Comparison of ENCODE assay signal across 23 cellular contexts in the genomic region with DNA sequence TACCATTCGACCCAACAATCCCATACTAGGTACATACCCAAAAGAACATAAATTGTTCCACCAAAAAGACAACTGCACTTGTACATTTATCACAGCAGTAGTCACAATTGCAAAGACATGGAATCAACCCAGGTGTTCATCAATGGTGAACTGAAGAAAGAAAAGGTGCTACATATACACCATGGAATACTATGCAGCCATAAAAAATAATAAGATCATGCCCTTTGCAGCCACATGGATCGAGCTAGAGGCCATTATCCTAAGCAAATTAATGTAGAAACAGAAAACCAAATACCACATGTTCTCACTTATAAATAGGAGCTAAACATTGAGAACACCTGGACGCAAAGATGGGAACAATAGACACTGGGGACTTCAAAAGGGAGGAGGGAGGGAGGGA.
"Had no signal": no experiment of that assay in that cellular context is flagged by ENCODE, and none has a peak within 500 bp of the region (broad histone marks: within the 10 kb centered on the region; RNA-seq: fewer than 3 reads in every experiment).

No MANE protein-coding gene starts in this region.

- H3K4me1 ChIP-seq: tibial nerve, uterus had no signal

- H3K36me3 ChIP-seq: left ventricle myocardium inferior, ovary, right atrium auricular region, right lobe of liver, tibial nerve, uterus had no signal

- H3K4me3 ChIP-seq: left ventricle myocardium inferior, lung, mucosa of descending colon, ovary, right atrium auricular region, right lobe of liver, smooth muscle cell, tibial nerve, uterus had no signal

- H3K27me3 Mint-ChIP-seq: progenitor cell of endocrine pancreas; stimulated activated naive CD8-positive, alpha-beta T cell treated with anti-CD3 and anti-CD28 coated beads, Interleukin-15, amount 100 ng/mL, for 72 hours had no signal

- H3K27me3 ChIP-seq: ovary, right atrium auricular region, right lobe of liver, tibial nerve, uterus had no signal

- H3K27ac ChIP-seq: left ventricle myocardium inferior, ovary, right atrium auricular region, right lobe of liver, tibial nerve, uterus had no signal

- H3K4me3 Mint-ChIP-seq: naive thymus-derived CD4-positive, alpha-beta T cell; natural killer cell treated with Interleukin-12 subunit alpha and Interleukin-12 subunit beta and Interleukin-15 and Interleukin-18, amount 100 ng/mL, for 72 hours; stimulated activated memory B cell treated with anti-CD40 and anti-IgM and Interleukin-4, amounts not matched to agents 10 μg/mL and 1 μg/mL and 100 μg/mL, for 72 hours; stimulated activated naive CD8-positive, alpha-beta T cell treated with anti-CD3 and anti-CD28 coated beads, Interleukin-15, amount 100 ng/mL, for 72 hours; type B pancreatic cell had no signal

- H3K27ac Mint-ChIP-seq: naive thymus-derived CD4-positive, alpha-beta T cell; natural killer cell treated with Interleukin-12 subunit alpha and Interleukin-12 subunit beta and Interleukin-15 and Interleukin-18, amount 100 ng/mL, for 72 hours; stimulated activated memory B cell treated with anti-CD40 and anti-IgM and Interleukin-4, amounts not matched to agents 10 μg/mL and 1 μg/mL and 100 μg/mL, for 72 hours; stimulated activated naive CD8-positive, alpha-beta T cell treated with anti-CD3 and anti-CD28 coated beads, Interleukin-15, amount 100 ng/mL, for 72 hours; type B pancreatic cell had no signal

- H3K36me3 Mint-ChIP-seq: naive thymus-derived CD4-positive, alpha-beta T cell; natural killer cell treated with Interleukin-12 subunit alpha and Interleukin-12 subunit beta and Interleukin-15 and Interleukin-18, amount 100 ng/mL, for 72 hours; stimulated activated memory B cell treated with anti-CD40 and anti-IgM and Interleukin-4, amounts not matched to agents 10 μg/mL and 1 μg/mL and 100 μg/mL, for 72 hours; type B pancreatic cell had no signal

- DNase-seq: islet precursor cell; left ventricle myocardium inferior; midbrain; mucosa of descending colon; naive thymus-derived CD4-positive, alpha-beta T cell; ovary; right lobe of liver; stimulated activated CD4-positive, alpha-beta T cell treated with anti-CD3 and anti-CD28 coated beads, Interleukin-1b, Interleukin-23, amount 100 ng/mL, for 48 hours; stimulated activated CD4-positive, alpha-beta T cell treated with anti-CD3 and anti-CD28 coated beads, Interleukin-2, amount 100 ng/mL, for 48 hours; stimulated activated CD4-positive, alpha-beta T cell treated with anti-CD3 and anti-CD28 coated beads, Interleukin-4, amount 100 ng/mL, for 4 hours; stimulated activated CD8-positive, alpha-beta memory T cell treated with anti-CD3 and anti-CD28 coated beads, Interleukin-4, amount 100 ng/mL, for 48 hours; stimulated activated naive CD4-positive, alpha-beta T cell treated with Interleukin-2 at 50 U/mL for 16 hours; stimulated activated naive CD8-positive, alpha-beta T cell treated with anti-CD3 and anti-CD28 coated beads, Interleukin-15, amount 100 ng/mL, for 72 hours; substantia nigra; uterus had no signal

- ATAC-seq: mucosa of descending colon; naive thymus-derived CD4-positive, alpha-beta T cell; natural killer cell treated with Interleukin-12 subunit alpha and Interleukin-12 subunit beta and Interleukin-15 and Interleukin-18, amount 100 ng/mL, for 72 hours; stimulated activated memory B cell treated with anti-CD40 and anti-IgM and Interleukin-4, amounts not matched to agents 10 μg/mL and 1 μg/mL and 100 μg/mL, for 72 hours; stimulated activated naive CD8-positive, alpha-beta T cell treated with anti-CD3 and anti-CD28 coated beads, Interleukin-15, amount 100 ng/mL, for 72 hours had no signal

- H3K4me2 ChIP-seq: smooth muscle cell had no signal

- H3K9me3 ChIP-seq: left ventricle myocardium inferior, mucosa of descending colon, ovary, right atrium auricular region, right lobe of liver, uterus had no signal

- H3K4me1 Mint-ChIP-seq: naive thymus-derived CD4-positive, alpha-beta T cell; stimulated activated memory B cell treated with anti-CD40 and anti-IgM and Interleukin-4, amounts not matched to agents 10 μg/mL and 1 μg/mL and 100 μg/mL, for 72 hours; stimulated activated naive CD8-positive, alpha-beta T cell treated with anti-CD3 and anti-CD28 coated beads, Interleukin-15, amount 100 ng/mL, for 72 hours had no signal

- H3K9me3 Mint-ChIP-seq: natural killer cell treated with Interleukin-12 subunit alpha and Interleukin-12 subunit beta and Interleukin-15 and Interleukin-18, amount 100 ng/mL, for 72 hours; stimulated activated memory B cell treated with anti-CD40 and anti-IgM and Interleukin-4, amounts not matched to agents 10 μg/mL and 1 μg/mL and 100 μg/mL, for 72 hours; type B pancreatic cell had no signal
